In genomic region chr13:28177327-28177726, GRCh38 we compare ENCODE assay signal across 22 cellular contexts.
"Had no signal": no experiment of that assay in that cellular context is flagged by ENCODE, and none has a peak within 500 bp of the region (broad histone marks: within the 10 kb centered on the region; RNA-seq: fewer than 3 reads in every experiment).

No MANE protein-coding gene starts in this region.

- DNase-seq: Kasumi-1, MM.1S, NCI-H1092 treated with DMSO at 0.1 percent for 48 hours, NCI-H1436, NCI-H187, NCI-H2029, NCI-H2081 treated with DMSO at 0.1 percent for 48 hours, NCI-H2171, NCI-H226, NCI-H446, NCI-H510A, NCI-H524 treated with DMSO at 0.1 percent for 48 hours, NCI-H69, NCI-H774, Peyer's patch, SHP77 treated with DMSO at 0.1 percent for 48 hours had no signal

- H3K9me3 Mint-ChIP-seq: IgD-negative memory B cell had no signal

- H3K4me1 ChIP-seq: Peyer's patch had no signal

- H3K27ac ChIP-seq: KMS-11, Peyer's patch, SJSA1, SK-N-MC had no signal

- H3K27ac Mint-ChIP-seq: IgD-negative memory B cell had no signal

- H3K27me3 ChIP-seq: Peyer's patch, SJSA1 had no signal

- H3K4me3 Mint-ChIP-seq: IgD-negative memory B cell had no signal

- H3K27me3 Mint-ChIP-seq: IgD-negative memory B cell had no signal

- H3K9me3 ChIP-seq: Peyer's patch, SJSA1 had no signal

- H3K4me3 ChIP-seq: K562, Peyer's patch, SJSA1, SK-N-MC had no signal

- H3K4me2 ChIP-seq: KMS-11 had no signal

- FAIRE-seq: HepG2, K562 had no signal
